8 cellular contexts compared by ENCODE assay signal in genomic region chr13:96994030-96994848, GRCh38. TPM values are rescaled to one million over a fixed set of nuclear protein-coding genes. Genes with fewer than 3 reads are reported as not detected.
DNase-seq lines count a peak whose midpoint lies in the region; ATAC-seq and TF ChIP-seq lines count a peak whose summit lies in the region.

Gene OXGR1 (minus strand): TSS chr13:96994476. CDS start chr13:96987759, 6,717 bp downstream.

- peak within 1 kb of the TSS; percentile 28 for H2AFZ ChIP-seq in parathyroid adenoma

- no TSS peak for BruUV-seq in Panc1 (replicated peaks; lab: Mats Ljungman, UMichigan)

- TF ChIP-seq CTCF in BE2C (IDR thresholded peaks at IDR 0.05; ENCODE audit: low read depth, low read length) (no peak), Panc1 (IDR thresholded peaks at IDR 0.05) (0 out of 2 replicates have a peak, but pooled peaks have one; percentile 19), parathyroid adenoma (IDR thresholded peaks at IDR 0.05) (no peak)

- H3K9me3 ChIP-seq in BE2C (no peaks in the 10 kb centered on the region), Panc1 (ENCODE audit: control insufficient read depth, insufficient read depth, low read depth, low read length) (no peaks in the 10 kb centered on the region), parathyroid adenoma (ENCODE audit: control insufficient read depth, low read length) (no peaks in the 10 kb centered on the region)

- in situ Hi-C loops in Panc1 (cut with HindIII; ENCODE audit: low pct_unique_long_range_greater_than_20kb, low sequenced_read_pairs), result no loop called here

- POLR2A ChIA-PET in Panc1 (lab: Charles Lee), result no interaction called here

- H3K4me3 ChIP-seq in BE2C (ENCODE audit: low read depth, low read length), result peak within 1 kb of the TSS; percentile 64
- peak within 1 kb of the TSS; percentile 34 to 46 for H3K4me3 ChIP-seq in Panc1 (ENCODE audit: low read depth in 2 of 2, low read length in 2 of 2)
- peak within 1 kb of the TSS; percentile 31 for H3K4me3 ChIP-seq in parathyroid adenoma (ENCODE audit: low read depth, low read length)

- H3K27me3 ChIP-seq in BE2C (peaks cover 7% of the 10 kb centered on the region; the same call in 1 of the 2 replicates), Panc1 (ENCODE audit: control insufficient read depth, insufficient read depth, low read length) (peaks cover 3% of the 10 kb centered on the region), parathyroid adenoma (ENCODE audit: control insufficient read depth, insufficient read depth, low read length) (no peaks in the 10 kb centered on the region)

- H3K36me3 ChIP-seq in BE2C (no peaks in the 10 kb centered on the region), Panc1 (ENCODE audit: control insufficient read depth, insufficient read depth, low read length) (no peaks in the 10 kb centered on the region), parathyroid adenoma (ENCODE audit: control insufficient read depth, insufficient read depth, low read length) (no peaks in the 10 kb centered on the region)

- no peaks in the 10 kb centered on the region for H3K4me1 ChIP-seq in BE2C
- peaks cover 5% of the 10 kb centered on the region for H3K4me1 ChIP-seq in Panc1 (ENCODE audit: control insufficient read depth, insufficient read depth, low read length)
- no peaks in the 10 kb centered on the region for H3K4me1 ChIP-seq in parathyroid adenoma

- CTCF ChIA-PET in Panc1 (lab: Charles Lee), result no interaction called here

- H3K27ac ChIP-seq in Panc1 (ENCODE audit: low read length), result no peak within 1 kb of the TSS
- H3K27ac ChIP-seq in parathyroid adenoma, result no peak within 1 kb of the TSS

- H3K4me2 ChIP-seq in parathyroid adenoma (ENCODE audit: low read length), result peak within 1 kb of the TSS; percentile 63

- H3K9ac ChIP-seq in parathyroid adenoma, result no peak within 1 kb of the TSS

- peak; percentile 70 for ATAC-seq in Panc1
- ATAC-seq in HG02840 (IDR thresholded peaks at IDR 0.05; ENCODE audit: low FRiP score, unreplicated experiment), result no peak
- no peak for ATAC-seq in HG02759 (IDR thresholded peaks at IDR 0.05; ENCODE audit: unreplicated experiment)
- ATAC-seq in HG02763 (IDR thresholded peaks at IDR 0.05; ENCODE audit: unreplicated experiment), result no peak

- DNase-seq in BE2C (peak; percentile 23), Panc1 (ENCODE audit: low read depth, low spot score) (no peak), glomerular visceral epithelial cell (ENCODE audit: extremely low spot score) (peak; percentile 5), cerebellar cortex (ENCODE audit: low spot score) (no peak)

- no peaks in the 10 kb centered on the region for H3K79me2 ChIP-seq in parathyroid adenoma

- intact Hi-C loops in Panc1 (cut with micrococcal nuclease; ENCODE audit: unreplicated experiment), result no loop called here

RNA-seq across cellular contexts. Expression of gene OXGR1, which starts in this region (rescaled TPM):
- not detected for polyA plus RNA-seq in BE2C (2012; ENCODE audit: insufficient read depth, insufficient read length, low read depth)
- total RNA-seq in Panc1 (2021; ENCODE audit: unreplicated experiment), result not detected
- polyA plus RNA-seq in Panc1 (2012; ENCODE audit: insufficient read length), result not detected

Comparison
In these comparisons a context has a peak if more than half of its experiments do, and no peak if none do; other contexts are left out.
1. Peak in ATAC-seq and H3K4me3 ChIP-seq in Panc1; RNA of the gene not detected or under 1 TPM.
2. DNase-seq: peak in BE2C (single experiment) and glomerular visceral epithelial cell (single experiment); none in Panc1 (single experiment) and cerebellar cortex (single experiment).
3. Peak in every context shown above with its lines, with median percentiles within 50 percentile points of each other: H3K4me3 ChIP-seq.